ENCODE assay signal across 10 cellular contexts in genomic region chr15:67091966-67092677, GRCh38. TPM values are rescaled to one million over a fixed set of nuclear protein-coding genes. Genes with fewer than 3 reads are reported as not detected.
DNase-seq lines count a peak whose midpoint lies in the region; TF ChIP-seq lines count a peak whose summit lies in the region.
"Had no signal": no experiment of that assay in that cellular context is flagged by ENCODE, and none has a peak within 500 bp of the region (broad histone marks: within the 10 kb centered on the region; RNA-seq: fewer than 3 reads in every experiment).

No MANE protein-coding gene starts in this region.

- peaks cover 36% of the 10 kb centered on the region for H3K27me3 Mint-ChIP-seq in dendritic cell treated with granulocyte-macrophage colony-stimulating factor and Interleukin-4, amounts not matched to agents 40 ng/mL and 50 ng/mL, for 4 days
- H3K27me3 Mint-ChIP-seq: activated naive CD4-positive, alpha-beta T cell treated with anti-CD3 and anti-CD28 coated beads, Interleukin-2, amount 50 U/mL, for 24 hours had no signal

- H3K4me3 ChIP-seq in DOHH2 (ENCODE audit: low read length): peak overlapping the region; percentile 59
- H3K4me3 ChIP-seq in OCI-LY3 (ENCODE audit: low read length): no peak overlapping the region
- no peak overlapping the region for H3K4me3 ChIP-seq in neutrophil (ENCODE audit: low read depth in 1 of 2, low read length in 1 of 2)

- H3K79me2 ChIP-seq in DOHH2 (ENCODE audit: control insufficient read depth, low read length): peaks cover 66% of the 10 kb centered on the region
- H3K79me2 ChIP-seq in OCI-LY3 (ENCODE audit: low read length): peaks cover 6% of the 10 kb centered on the region; the same call in 1 of the 2 replicates

- intact Hi-C loops in dendritic cell treated with granulocyte-macrophage colony-stimulating factor and Interleukin-4, amounts not matched to agents 40 ng/mL and 50 ng/mL, for 4 days (cut with micrococcal nuclease): loop anchor here (10.0 kb wide), 1 partner anchor 53 kb away; no protein-coding TSS in a partner anchor

- no peak overlapping the region for H3K9ac ChIP-seq in OCI-LY3 (ENCODE audit: low read length)

- H4K20me1 ChIP-seq in DOHH2 (ENCODE audit: control insufficient read depth, insufficient read depth, low read depth, low read length) (no peaks in the 10 kb centered on the region; the same call in 1 of the 2 replicates), OCI-LY3 (ENCODE audit: insufficient read depth, low read length) (peaks cover 30% of the 10 kb centered on the region)

- H3K4me1 Mint-ChIP-seq in dendritic cell treated with granulocyte-macrophage colony-stimulating factor and Interleukin-4, amounts not matched to agents 40 ng/mL and 50 ng/mL, for 4 days (ENCODE audit: low read depth): peaks cover 78% of the 10 kb centered on the region

- no peak overlapping the region for H3K27ac ChIP-seq in DOHH2 (ENCODE audit: low read depth, low read length)
- no peak overlapping the region for H3K27ac ChIP-seq in OCI-LY3 (ENCODE audit: low read length)
- peak overlapping the region; percentile 21 for H3K27ac ChIP-seq in neutrophil

- H3K9me3 ChIP-seq in DOHH2 (ENCODE audit: control insufficient read depth, insufficient read depth, low read length) (no peaks in the 10 kb centered on the region), OCI-LY3 (ENCODE audit: insufficient read depth, low read length) (no peaks in the 10 kb centered on the region), neutrophil (no peaks in the 10 kb centered on the region)

- no peak for TF ChIP-seq CTCF in DOHH2 (IDR thresholded peaks at IDR 0.05; ENCODE audit: low read depth, low read length, poor library complexity, severe bottlenecking)
- TF ChIP-seq CTCF in OCI-LY3 (IDR thresholded peaks at IDR 0.05; ENCODE audit: low read depth, low read length): no peak
- TF ChIP-seq CTCF in neutrophil (IDR thresholded peaks at IDR 0.05): no peak

- no peaks in the 10 kb centered on the region for H3K27me3 ChIP-seq in DOHH2 (ENCODE audit: control insufficient read depth, low read length)
- peaks cover 38% of the 10 kb centered on the region for H3K27me3 ChIP-seq in OCI-LY3 (ENCODE audit: low read depth, low read length)
- H3K27me3 ChIP-seq in neutrophil: no peaks in the 10 kb centered on the region

- 0 out of 2 replicates have a peak, but pooled peaks cover 2% of the 10 kb centered on the region for H3F3A ChIP-seq in DOHH2 (ENCODE audit: control insufficient read depth, insufficient read depth)

- H3K4me2 ChIP-seq in DOHH2 (ENCODE audit: low read length) (peak overlapping the region; percentile 86), OCI-LY3 (ENCODE audit: low read length) (peak overlapping the region; percentile 53; the same call in 1 of the 2 replicates)

- H3K9me2 ChIP-seq in DOHH2 (replicated peaks; ENCODE audit: control insufficient read depth, low read length): no peaks in the 10 kb centered on the region

- H3K36me3 ChIP-seq in DOHH2 (ENCODE audit: control insufficient read depth, low read length) (peaks cover 12% of the 10 kb centered on the region), OCI-LY3 (replicated peaks; ENCODE audit: low read depth, low read length) (peaks cover 10% of the 10 kb centered on the region), neutrophil (no peaks in the 10 kb centered on the region)

- H3K4me3 Mint-ChIP-seq in dendritic cell treated with granulocyte-macrophage colony-stimulating factor and Interleukin-4, amounts not matched to agents 40 ng/mL and 50 ng/mL, for 4 days: no peak overlapping the region
- H3K4me3 Mint-ChIP-seq: activated naive CD4-positive, alpha-beta T cell treated with anti-CD3 and anti-CD28 coated beads, Interleukin-2, amount 50 U/mL, for 24 hours had no signal

- DNase-seq in NCI-H226 (no peak), H4 (ENCODE audit: low spot score) (no peak), NCI-H526 (lab: John Stamatoyannopoulos, UW) (no peak)
- DNase-seq in stimulated activated CD4-positive, alpha-beta T cell treated with anti-CD3 and anti-CD28 coated beads, Interleukin-2, amount 100 ng/mL, for 24 hours: no peak
- DNase-seq: NCI-H1930 had no signal

- peaks cover 2% of the 10 kb centered on the region for H3K36me3 Mint-ChIP-seq in dendritic cell treated with granulocyte-macrophage colony-stimulating factor and Interleukin-4, amounts not matched to agents 40 ng/mL and 50 ng/mL, for 4 days (ENCODE audit: low read depth)

- no peak overlapping the region for H2AFZ ChIP-seq in OCI-LY3 (ENCODE audit: low read depth, low read length)

- peak overlapping the region; percentile 76 for H3K27ac Mint-ChIP-seq in dendritic cell treated with granulocyte-macrophage colony-stimulating factor and Interleukin-4, amounts not matched to agents 40 ng/mL and 50 ng/mL, for 4 days

- H3K9me3 Mint-ChIP-seq in dendritic cell treated with granulocyte-macrophage colony-stimulating factor and Interleukin-4, amounts not matched to agents 40 ng/mL and 50 ng/mL, for 4 days: no peaks in the 10 kb centered on the region
- H3K9me3 Mint-ChIP-seq: activated naive CD4-positive, alpha-beta T cell treated with anti-CD3 and anti-CD28 coated beads, Interleukin-2, amount 50 U/mL, for 24 hours had no signal

- H3K4me1 ChIP-seq in DOHH2 (ENCODE audit: control insufficient read depth, low read length): peaks cover 65% of the 10 kb centered on the region
- H3K4me1 ChIP-seq in OCI-LY3 (ENCODE audit: low read length): peaks cover 49% of the 10 kb centered on the region
- H3K4me1 ChIP-seq in neutrophil (ENCODE audit: control insufficient read depth in 1 of 2, insufficient read depth in 1 of 2, low read depth in 1 of 2, low read length in 1 of 2): peaks cover 29 to 39% of the 10 kb centered on the region in 2 experiments

RNA-seq across cellular contexts. Expression of gene SMAD3, which starts 26.7 kb away (rescaled TPM):
- total RNA-seq in H4 (2014; rRNA removed; shearing (Covaris generic)): 31.6 and 38.5 TPM in 2 replicates
